In the genomic region with DNA sequence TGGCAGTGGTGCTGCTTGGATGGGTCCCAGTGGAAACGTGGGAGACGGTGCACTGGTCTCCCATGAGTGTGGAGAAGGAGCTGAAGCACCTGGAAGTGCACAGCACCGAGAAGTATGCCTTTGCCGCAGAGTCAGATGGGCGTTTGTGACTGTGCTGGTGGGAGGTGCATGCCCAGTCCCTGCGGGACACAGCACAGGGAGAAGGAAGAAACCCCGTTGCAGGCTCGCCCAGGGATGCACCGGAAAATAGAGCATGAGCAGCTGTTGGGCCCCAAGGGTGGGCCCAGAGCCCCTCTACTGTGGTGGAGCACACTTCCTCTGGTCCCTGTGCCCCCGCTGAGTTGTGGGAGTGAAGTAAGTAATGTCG, we compare ENCODE assay signal across 24 cellular contexts. TPM values are rescaled to one million over a fixed set of nuclear protein-coding genes. Genes with fewer than 3 reads are reported as not detected.
DNase-seq lines count a peak whose midpoint lies in the region; ATAC-seq and TF ChIP-seq lines count a peak whose summit lies in the region.
"Had no signal": no experiment of that assay in that cellular context is flagged by ENCODE, and none has a peak within 500 bp of the region (broad histone marks: within the 10 kb centered on the region; RNA-seq: fewer than 3 reads in every experiment).

No MANE protein-coding gene starts in this region.

- H3K27me3 Mint-ChIP-seq in activated naive CD8-positive, alpha-beta T cell treated with anti-CD3 and anti-CD28 coated beads, Interleukin-2, amount 50 U/mL, for 24 hours: peaks cover 2% of the 10 kb centered on the region
- H3K27me3 Mint-ChIP-seq: CD4-positive, alpha-beta memory T cell; IgD-negative memory B cell had no signal

- H3K27ac ChIP-seq in Panc1 (ENCODE audit: low read length): peak overlapping the region; percentile 65
- no peak overlapping the region for H3K27ac ChIP-seq in parathyroid adenoma
- no peak overlapping the region for H3K27ac ChIP-seq in heart right ventricle
- H3K27ac ChIP-seq: ovary, right atrium auricular region, stomach had no signal

- no peak overlapping the region for H2AFZ ChIP-seq in parathyroid adenoma

- no TSS peak for BruUV-seq in Panc1 (replicated peaks; lab: Mats Ljungman, UMichigan)

- H3K4me3 Mint-ChIP-seq in activated naive CD8-positive, alpha-beta T cell treated with anti-CD3 and anti-CD28 coated beads, Interleukin-2, amount 50 U/mL, for 24 hours: no peak overlapping the region
- H3K4me3 Mint-ChIP-seq: activated naive CD8-positive, alpha-beta T cell; CD4-positive, alpha-beta memory T cell; IgD-negative memory B cell; natural killer cell; type B pancreatic cell had no signal

- H3K4me1 ChIP-seq in Panc1 (ENCODE audit: control insufficient read depth, insufficient read depth, low read length) (peaks cover 5% of the 10 kb centered on the region), parathyroid adenoma (peaks cover 3% of the 10 kb centered on the region), heart right ventricle (no peaks in the 10 kb centered on the region)
- H3K4me1 ChIP-seq: right atrium auricular region, stomach had no signal

- H3K9ac ChIP-seq in parathyroid adenoma: no peak overlapping the region

- POLR2A ChIA-PET in Panc1 (lab: Charles Lee): no interaction called here

- H3K4me3 ChIP-seq in Panc1 (ENCODE audit: low read depth in 2 of 2, low read length in 2 of 2): peak overlapping the region; percentile 56 to 87
- peak overlapping the region; percentile 53 for H3K4me3 ChIP-seq in fibroblast of villous mesenchyme (ENCODE audit: low read depth, low read length)
- H3K4me3 ChIP-seq in parathyroid adenoma (ENCODE audit: low read depth, low read length): peak overlapping the region; percentile 47
- no peak overlapping the region for H3K4me3 ChIP-seq in heart right ventricle
- H3K4me3 ChIP-seq: ovary, stomach had no signal

- 80 to 82% methylated on average over 11 of the region's 11 CpGs for WGBS in heart right ventricle, 2 donors

- H3K36me3 ChIP-seq in Panc1 (ENCODE audit: control insufficient read depth, insufficient read depth, low read length) (no peaks in the 10 kb centered on the region), parathyroid adenoma (ENCODE audit: control insufficient read depth, insufficient read depth, low read length) (no peaks in the 10 kb centered on the region), heart right ventricle (no peaks in the 10 kb centered on the region)
- H3K36me3 ChIP-seq: ovary, right atrium auricular region, stomach had no signal

- H3K9me3 ChIP-seq in Panc1 (ENCODE audit: control insufficient read depth, insufficient read depth, low read depth, low read length): no peaks in the 10 kb centered on the region
- no peaks in the 10 kb centered on the region for H3K9me3 ChIP-seq in parathyroid adenoma (ENCODE audit: control insufficient read depth, low read length)
- no peaks in the 10 kb centered on the region for H3K9me3 ChIP-seq in heart right ventricle
- H3K9me3 ChIP-seq: ovary, right atrium auricular region, stomach had no signal

- intact Hi-C loops in Panc1 (cut with micrococcal nuclease; ENCODE audit: unreplicated experiment): no loop called here
- intact Hi-C loops in heart right ventricle (cut with DNase I): no loop called here

- DNase-seq in DMS53 (lab: John Stamatoyannopoulos, UW) (peak; percentile 84), Panc1 (ENCODE audit: low read depth, low spot score) (no peak), fibroblast of villous mesenchyme (ENCODE audit: low read depth) (no peak), heart right ventricle (no peak), A172 (ENCODE audit: low spot score) (no peak), OCI-M2 (lab: John Stamatoyannopoulos, UW; ENCODE audit: unreplicated experiment) (no peak)
- no peak for DNase-seq in activated naive CD8-positive, alpha-beta T cell treated with anti-CD3 and anti-CD28 coated beads, Interleukin-2, amount 50 U/mL, for 24 hours
- DNase-seq: activated CD4-positive, alpha-beta T cell treated with anti-CD3 and anti-CD28 coated beads, Interleukin-2, amount 50 U/mL, for 48 hours; activated CD4-positive, CD25-positive, alpha-beta regulatory T cell; activated CD8-positive, alpha-beta memory T cell treated with anti-CD3 and anti-CD28 coated beads, Interleukin-2, amount 50 U/mL, for 48 hours; caudate nucleus; CD4-positive, alpha-beta memory T cell; GDM1; head of caudate nucleus; natural killer cell; NCI-H1105; ovary had no signal

- H3K27me3 ChIP-seq in Panc1 (ENCODE audit: control insufficient read depth, insufficient read depth, low read length) (no peaks in the 10 kb centered on the region), parathyroid adenoma (ENCODE audit: control insufficient read depth, insufficient read depth, low read length) (no peaks in the 10 kb centered on the region), heart right ventricle (peaks cover 0 to 10% (median 0%) of the 10 kb centered on the region in 7 donors)
- H3K27me3 ChIP-seq: ovary, right atrium auricular region, stomach had no signal

- peaks cover 4% of the 10 kb centered on the region for H3K9me3 Mint-ChIP-seq in activated naive CD8-positive, alpha-beta T cell treated with anti-CD3 and anti-CD28 coated beads, Interleukin-2, amount 50 U/mL, for 24 hours
- H3K9me3 Mint-ChIP-seq: IgD-negative memory B cell, natural killer cell had no signal

- no peak overlapping the region for H3K27ac Mint-ChIP-seq in activated naive CD8-positive, alpha-beta T cell treated with anti-CD3 and anti-CD28 coated beads, Interleukin-2, amount 50 U/mL, for 24 hours
- H3K27ac Mint-ChIP-seq: activated naive CD8-positive, alpha-beta T cell; CD4-positive, alpha-beta memory T cell; IgD-negative memory B cell; natural killer cell; type B pancreatic cell had no signal

- ATAC-seq in Panc1: peak; percentile 81
- ATAC-seq in heart right ventricle: no peak
- no peak for ATAC-seq in activated naive CD8-positive, alpha-beta T cell treated with anti-CD3 and anti-CD28 coated beads, Interleukin-2, amount 50 U/mL, for 24 hours
- ATAC-seq: left lobe of liver, natural killer cell had no signal

- CTCF ChIA-PET in Panc1 (lab: Charles Lee): no interaction called here

- TF ChIP-seq CTCF in Panc1 (IDR thresholded peaks at IDR 0.05): no peak
- TF ChIP-seq CTCF in fibroblast of villous mesenchyme (IDR thresholded peaks at IDR 0.05; ENCODE audit: insufficient read depth, low read depth, low read length): no peak
- TF ChIP-seq CTCF in parathyroid adenoma (IDR thresholded peaks at IDR 0.05): no peak
- TF ChIP-seq CTCF in heart right ventricle (IDR thresholded peaks at IDR 0.05): no peak

- H3K79me2 ChIP-seq in parathyroid adenoma: no peaks in the 10 kb centered on the region

- in situ Hi-C loops in Panc1 (cut with HindIII; ENCODE audit: low pct_unique_long_range_greater_than_20kb, low sequenced_read_pairs): no loop called here

- H3K36me3 Mint-ChIP-seq in activated naive CD8-positive, alpha-beta T cell treated with anti-CD3 and anti-CD28 coated beads, Interleukin-2, amount 50 U/mL, for 24 hours (ENCODE audit: low read depth): no peaks in the 10 kb centered on the region
- H3K36me3 Mint-ChIP-seq: activated naive CD8-positive, alpha-beta T cell; CD4-positive, alpha-beta memory T cell; IgD-negative memory B cell; natural killer cell; type B pancreatic cell had no signal

- peak overlapping the region; percentile 84 for H3K4me2 ChIP-seq in parathyroid adenoma (ENCODE audit: low read length)

- H3K4me1 Mint-ChIP-seq in activated naive CD8-positive, alpha-beta T cell treated with anti-CD3 and anti-CD28 coated beads, Interleukin-2, amount 50 U/mL, for 24 hours: no peaks in the 10 kb centered on the region
- H3K4me1 Mint-ChIP-seq: CD4-positive, alpha-beta memory T cell; IgD-negative memory B cell; natural killer cell had no signal

RNA-seq across cellular contexts. Expression of a gene that starts 19.3 kb away (rescaled TPM):
- total RNA-seq in Panc1 (2021; ENCODE audit: unreplicated experiment) (8.7 TPM), fibroblast of villous mesenchyme (1.3 and 2.9 TPM in 2 replicates), heart right ventricle (under 1 TPM in 9 of 10 donors, not detected in 1; 0.04 to 0.41 (median 0.21) TPM)
- polyA plus RNA-seq in Panc1 (2012; ENCODE audit: insufficient read length): 5.3 TPM
- under 1 TPM; 0.07 to 0.12 TPM for polyA plus RNA-seq in heart right ventricle
- total RNA-seq in A172 (2014; rRNA removed; shearing (Covaris generic)): 2.9 and 6.5 TPM in 2 replicates
- total RNA-seq: CD4-positive, alpha-beta memory T cell; left lobe of liver had no signal
- polyA plus RNA-seq: CD4-positive, alpha-beta memory T cell had no signal

Comparison
In these comparisons a context has a peak if more than half of its experiments do, and no peak if none do; other contexts are left out.
1. H3K4me3 ChIP-seq: peak in Panc1 (2 of 2), fibroblast of villous mesenchyme (single experiment) and parathyroid adenoma (single experiment); none in heart right ventricle (0 of 10).